In the genomic region with DNA sequence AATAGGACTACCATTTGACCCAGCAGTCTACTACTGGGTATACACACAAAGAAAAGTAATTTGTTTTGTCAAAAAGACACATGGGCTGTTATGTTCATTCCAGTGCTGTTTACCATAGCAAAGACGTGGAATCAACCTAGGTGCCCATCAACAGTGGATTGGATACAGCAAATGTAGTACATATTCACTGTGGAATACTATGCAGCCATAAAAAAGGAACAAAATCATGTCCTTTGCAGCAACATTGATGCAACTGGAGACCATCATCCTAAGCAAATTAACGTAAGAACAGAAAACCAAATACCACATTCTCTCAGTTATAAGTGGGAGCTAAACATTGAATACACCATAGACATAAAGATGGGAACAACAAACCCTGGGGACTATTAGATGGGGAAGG, we compare ENCODE assay signal across 1 cellular context.
TF ChIP-seq lines count a peak whose summit lies in the region.

No MANE protein-coding gene starts in this region.

TF ChIP-seq in HEK293, 187 proteins besides CTCF, POLR2A, EP300 and RAD21 (continued from another document):
- TF ChIP-seq, protein P1, sequence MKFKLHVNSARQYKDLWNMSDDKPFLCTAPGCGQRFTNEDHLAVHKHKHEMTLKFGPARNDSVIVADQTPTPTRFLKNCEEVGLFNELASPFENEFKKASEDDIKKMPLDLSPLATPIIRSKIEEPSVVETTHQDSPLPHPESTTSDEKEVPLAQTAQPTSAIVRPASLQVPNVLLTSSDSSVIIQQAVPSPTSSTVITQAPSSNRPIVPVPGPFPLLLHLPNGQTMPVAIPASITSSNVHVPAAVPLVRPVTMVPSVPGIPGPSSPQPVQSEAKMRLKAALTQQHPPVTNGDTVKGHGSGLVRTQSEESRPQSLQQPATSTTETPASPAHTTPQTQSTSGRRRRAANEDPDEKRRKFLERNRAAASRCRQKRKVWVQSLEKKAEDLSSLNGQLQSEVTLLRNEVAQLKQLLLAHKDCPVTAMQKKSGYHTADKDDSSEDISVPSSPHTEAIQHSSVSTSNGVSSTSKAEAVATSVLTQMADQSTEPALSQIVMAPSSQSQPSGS (tag by site-specific recombination; IDR thresholded peaks at IDR 0.05; ENCODE audit: low read depth), result no peak
- TF ChIP-seq KLF8 (tag by site-specific recombination; IDR thresholded peaks at IDR 0.05) (no peak), SALL2 (tag by site-specific recombination; IDR thresholded peaks at IDR 0.05; ENCODE audit: borderline replicate concordance) (no peak), ZNF146 (tag by site-specific recombination; IDR thresholded peaks at IDR 0.05) (peak; percentile 95), ZNF596 (tag by site-specific recombination; IDR thresholded peaks at IDR 0.05) (no peak)
- TF ChIP-seq, protein P2, sequence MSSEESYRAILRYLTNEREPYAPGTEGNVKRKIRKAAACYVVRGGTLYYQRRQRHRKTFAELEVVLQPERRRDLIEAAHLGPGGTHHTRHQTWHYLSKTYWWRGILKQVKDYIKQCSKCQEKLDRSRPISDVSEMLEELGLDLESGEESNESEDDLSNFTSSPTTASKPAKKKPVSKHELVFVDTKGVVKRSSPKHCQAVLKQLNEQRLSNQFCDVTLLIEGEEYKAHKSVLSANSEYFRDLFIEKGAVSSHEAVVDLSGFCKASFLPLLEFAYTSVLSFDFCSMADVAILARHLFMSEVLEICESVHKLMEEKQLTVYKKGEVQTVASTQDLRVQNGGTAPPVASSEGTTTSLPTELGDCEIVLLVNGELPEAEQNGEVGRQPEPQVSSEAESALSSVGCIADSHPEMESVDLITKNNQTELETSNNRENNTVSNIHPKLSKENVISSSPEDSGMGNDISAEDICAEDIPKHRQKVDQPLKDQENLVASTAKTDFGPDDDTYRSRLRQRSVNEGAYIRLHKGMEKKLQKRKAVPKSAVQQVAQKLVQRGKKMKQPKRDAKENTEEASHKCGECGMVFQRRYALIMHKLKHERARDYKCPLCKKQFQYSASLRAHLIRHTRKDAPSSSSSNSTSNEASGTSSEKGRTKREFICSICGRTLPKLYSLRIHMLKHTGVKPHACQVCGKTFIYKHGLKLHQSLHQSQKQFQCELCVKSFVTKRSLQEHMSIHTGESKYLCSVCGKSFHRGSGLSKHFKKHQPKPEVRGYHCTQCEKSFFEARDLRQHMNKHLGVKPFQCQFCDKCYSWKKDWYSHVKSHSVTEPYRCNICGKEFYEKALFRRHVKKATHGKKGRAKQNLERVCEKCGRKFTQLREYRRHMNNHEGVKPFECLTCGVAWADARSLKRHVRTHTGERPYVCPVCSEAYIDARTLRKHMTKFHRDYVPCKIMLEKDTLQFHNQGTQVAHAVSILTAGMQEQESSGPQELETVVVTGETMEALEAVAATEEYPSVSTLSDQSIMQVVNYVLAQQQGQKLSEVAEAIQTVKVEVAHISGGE (tag by site-specific recombination; conservative IDR thresholded peaks at IDR 0.05; ENCODE audit: low read depth), result no peak
- TF ChIP-seq, protein P3, sequence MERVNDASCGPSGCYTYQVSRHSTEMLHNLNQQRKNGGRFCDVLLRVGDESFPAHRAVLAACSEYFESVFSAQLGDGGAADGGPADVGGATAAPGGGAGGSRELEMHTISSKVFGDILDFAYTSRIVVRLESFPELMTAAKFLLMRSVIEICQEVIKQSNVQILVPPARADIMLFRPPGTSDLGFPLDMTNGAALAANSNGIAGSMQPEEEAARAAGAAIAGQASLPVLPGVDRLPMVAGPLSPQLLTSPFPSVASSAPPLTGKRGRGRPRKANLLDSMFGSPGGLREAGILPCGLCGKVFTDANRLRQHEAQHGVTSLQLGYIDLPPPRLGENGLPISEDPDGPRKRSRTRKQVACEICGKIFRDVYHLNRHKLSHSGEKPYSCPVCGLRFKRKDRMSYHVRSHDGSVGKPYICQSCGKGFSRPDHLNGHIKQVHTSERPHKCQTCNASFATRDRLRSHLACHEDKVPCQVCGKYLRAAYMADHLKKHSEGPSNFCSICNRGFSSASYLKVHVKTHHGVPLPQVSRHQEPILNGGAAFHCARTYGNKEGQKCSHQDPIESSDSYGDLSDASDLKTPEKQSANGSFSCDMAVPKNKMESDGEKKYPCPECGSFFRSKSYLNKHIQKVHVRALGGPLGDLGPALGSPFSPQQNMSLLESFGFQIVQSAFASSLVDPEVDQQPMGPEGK (tag by site-specific recombination; IDR thresholded peaks at IDR 0.05), result no peak
- TF ChIP-seq, protein P4, sequence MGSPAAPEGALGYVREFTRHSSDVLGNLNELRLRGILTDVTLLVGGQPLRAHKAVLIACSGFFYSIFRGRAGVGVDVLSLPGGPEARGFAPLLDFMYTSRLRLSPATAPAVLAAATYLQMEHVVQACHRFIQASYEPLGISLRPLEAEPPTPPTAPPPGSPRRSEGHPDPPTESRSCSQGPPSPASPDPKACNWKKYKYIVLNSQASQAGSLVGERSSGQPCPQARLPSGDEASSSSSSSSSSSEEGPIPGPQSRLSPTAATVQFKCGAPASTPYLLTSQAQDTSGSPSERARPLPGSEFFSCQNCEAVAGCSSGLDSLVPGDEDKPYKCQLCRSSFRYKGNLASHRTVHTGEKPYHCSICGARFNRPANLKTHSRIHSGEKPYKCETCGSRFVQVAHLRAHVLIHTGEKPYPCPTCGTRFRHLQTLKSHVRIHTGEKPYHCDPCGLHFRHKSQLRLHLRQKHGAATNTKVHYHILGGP (tag by site-specific recombination; IDR thresholded peaks at IDR 0.05), result no peak
- TF ChIP-seq, protein P5, sequence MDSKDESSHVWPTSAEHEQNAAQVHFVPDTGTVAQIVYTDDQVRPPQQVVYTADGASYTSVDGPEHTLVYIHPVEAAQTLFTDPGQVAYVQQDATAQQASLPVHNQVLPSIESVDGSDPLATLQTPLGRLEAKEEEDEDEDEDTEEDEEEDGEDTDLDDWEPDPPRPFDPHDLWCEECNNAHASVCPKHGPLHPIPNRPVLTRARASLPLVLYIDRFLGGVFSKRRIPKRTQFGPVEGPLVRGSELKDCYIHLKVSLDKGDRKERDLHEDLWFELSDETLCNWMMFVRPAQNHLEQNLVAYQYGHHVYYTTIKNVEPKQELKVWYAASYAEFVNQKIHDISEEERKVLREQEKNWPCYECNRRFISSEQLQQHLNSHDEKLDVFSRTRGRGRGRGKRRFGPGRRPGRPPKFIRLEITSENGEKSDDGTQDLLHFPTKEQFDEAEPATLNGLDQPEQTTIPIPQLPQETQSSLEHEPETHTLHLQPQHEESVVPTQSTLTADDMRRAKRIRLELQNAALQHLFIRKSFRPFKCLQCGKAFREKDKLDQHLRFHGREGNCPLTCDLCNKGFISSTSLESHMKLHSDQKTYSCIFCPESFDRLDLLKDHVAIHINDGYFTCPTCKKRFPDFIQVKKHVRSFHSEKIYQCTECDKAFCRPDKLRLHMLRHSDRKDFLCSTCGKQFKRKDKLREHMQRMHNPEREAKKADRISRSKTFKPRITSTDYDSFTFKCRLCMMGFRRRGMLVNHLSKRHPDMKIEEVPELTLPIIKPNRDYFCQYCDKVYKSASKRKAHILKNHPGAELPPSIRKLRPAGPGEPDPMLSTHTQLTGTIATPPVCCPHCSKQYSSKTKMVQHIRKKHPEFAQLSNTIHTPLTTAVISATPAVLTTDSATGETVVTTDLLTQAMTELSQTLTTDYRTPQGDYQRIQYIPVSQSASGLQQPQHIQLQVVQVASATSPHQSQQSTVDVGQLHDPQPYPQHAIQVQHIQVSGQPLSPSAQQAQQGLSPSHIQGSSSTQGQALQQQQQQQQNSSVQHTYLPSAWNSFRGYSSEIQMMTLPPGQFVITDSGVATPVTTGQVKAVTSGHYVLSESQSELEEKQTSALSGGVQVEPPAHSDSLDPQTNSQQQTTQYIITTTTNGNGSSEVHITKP (tag by site-specific recombination; IDR thresholded peaks at IDR 0.05), result no peak
- TF ChIP-seq, protein P6, sequence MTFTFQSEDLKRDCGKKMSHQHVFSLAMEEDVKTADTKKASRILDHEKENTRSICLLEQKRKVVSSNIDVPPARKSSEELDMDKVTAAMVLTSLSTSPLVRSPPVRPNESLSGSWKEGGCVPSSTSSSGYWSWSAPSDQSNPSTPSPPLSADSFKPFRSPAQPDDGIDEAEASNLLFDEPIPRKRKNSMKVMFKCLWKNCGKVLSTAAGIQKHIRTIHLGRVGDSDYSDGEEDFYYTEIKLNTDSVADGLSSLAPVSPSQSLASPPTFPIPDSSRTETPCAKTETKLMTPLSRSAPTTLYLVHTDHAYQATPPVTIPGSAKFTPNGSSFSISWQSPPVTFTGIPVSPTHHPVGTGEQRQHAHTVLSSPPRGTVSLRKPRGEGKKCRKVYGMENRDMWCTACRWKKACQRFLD (tag by site-specific recombination; IDR thresholded peaks at IDR 0.05), result no peak
